Comparison of ENCODE assay signal across 24 cellular contexts in genomic region chr13:38520041-38520440, GRCh38.
DNase-seq lines count a peak whose midpoint lies in the region; ATAC-seq, FAIRE-seq and TF ChIP-seq lines count a peak whose summit lies in the region.
"Had no signal": no experiment of that assay in that cellular context is flagged by ENCODE, and none has a peak within 500 bp of the region (broad histone marks: within the 10 kb centered on the region; RNA-seq: fewer than 3 reads in every experiment).

No MANE protein-coding gene starts in this region.

- no peak for ATAC-seq in HG03175 (IDR thresholded peaks at IDR 0.05; ENCODE audit: unreplicated experiment)
- ATAC-seq: A549, GM12878 had no signal

- no peak for TF ChIP-seq POLR2A in H1 (IDR thresholded peaks at IDR 0.05; ENCODE audit: control extremely low read depth in 1 of 2, low read depth in 2 of 2, low read length in 2 of 2)

- H2AK5ac ChIP-seq in H1 (ENCODE audit: low read depth, low read length) (no peak overlapping the region), trophoblast cell (ENCODE audit: low read length) (no peak overlapping the region)

- no peak for TF ChIP-seq CTCF in H1 (IDR thresholded peaks at IDR 0.05; ENCODE audit: control extremely low read depth in 1 of 3, insufficient read depth in 1 of 3, low read depth in 1 of 3, low read length in 3 of 3)

- H3K4me1 ChIP-seq in HUES48 (ENCODE audit: control insufficient read depth, insufficient read depth, low read length) (peaks cover 24% of the 10 kb centered on the region), H1 (replicated peaks in 1 of 4; ENCODE audit: control insufficient read depth in 3 of 4, insufficient read depth in 4 of 4, low read length in 3 of 4) (peaks cover 9 to 20% (median 16%) of the 10 kb centered on the region in 4 experiments; a peak in 5 of 7 replicates), trophoblast cell (ENCODE audit: control insufficient read depth in 1 of 2, insufficient read depth in 2 of 2, low read length in 2 of 2) (peaks cover 0 to 3% of the 10 kb centered on the region in 2 experiments)
- H3K4me1 ChIP-seq: A549; BE2C; BLaER1 treated with 17β-estradiol and CSF1 and Interleukin-3, amounts not matched to agents 10 nM and 100 nM had no signal

- H2BK12ac ChIP-seq in H1 (ENCODE audit: low read depth, low read length) = peak overlapping the region; percentile 10; the same call in 1 of the 2 replicates
- H2BK12ac ChIP-seq in trophoblast cell (ENCODE audit: low read length) = no peak overlapping the region

- H2BK120ac ChIP-seq in H1 (replicated peaks; ENCODE audit: low read depth, low read length) (peak overlapping the region; percentile 67), trophoblast cell (ENCODE audit: insufficient read depth, low read length, poor library complexity) (no peak overlapping the region)

- H4K91ac ChIP-seq in H1 (replicated peaks; ENCODE audit: insufficient read length, low read length) (peak overlapping the region; percentile 49), trophoblast cell (ENCODE audit: low read depth, low read length) (no peak overlapping the region)

- no peak overlapping the region for H4K5ac ChIP-seq in H1 (ENCODE audit: insufficient read length, low read depth, low read length)

- 83% methylated on average over 5 of the region's 5 CpGs; no CpG with 5 or more reads in 1 of the 2 experiments for WGBS in H1 (ENCODE audit: extremely low coverage in 1 of 2, insufficient coverage in 1 of 2, insufficient read length in 1 of 2, insufficient replicate concordance in 2 of 2, low coverage in 1 of 2, low lambda C conversion rate in 2 of 2, missing lambda C conversion rate in 1 of 2), 2 experiments
- no CpG with 5 or more reads among the region's 5 CpGs for WGBS in trophoblast cell (ENCODE audit: extremely low coverage, insufficient coverage, insufficient read length)

- TF ChIP-seq RAD21 in H1 (IDR thresholded peaks at IDR 0.05 in 1 of 2, conservative IDR thresholded peaks at IDR 0.05 in 1 of 2; ENCODE audit: low read depth in 2 of 2, low read length in 2 of 2) = no peak

- H3K23me2 ChIP-seq in H1 (ENCODE audit: low read depth, low read length) = no peaks in the 10 kb centered on the region

- peak overlapping the region; percentile 48 to 58; a peak in 2 of 4 replicates for H3K4me2 ChIP-seq in H1 (ENCODE audit: insufficient read depth in 1 of 2, low read depth in 2 of 2, low read length in 2 of 2)
- no peak overlapping the region for H3K4me2 ChIP-seq in trophoblast cell (ENCODE audit: low read length)
- H3K4me2 ChIP-seq: A549; BLaER1 treated with 17β-estradiol and CSF1 and Interleukin-3, amounts not matched to agents 10 nM and 100 nM had no signal

- CTCF ChIA-PET in H1 (lab: Charles Lee; ENCODE audit: partially characterized antibody) = no interaction called here

- H3K79me1 ChIP-seq in H1 (ENCODE audit: low read depth, low read length) (no peaks in the 10 kb centered on the region), trophoblast cell (ENCODE audit: low read length) (no peaks in the 10 kb centered on the region)

- no peak overlapping the region for H3K4me3 ChIP-seq in HUES48 (ENCODE audit: low read depth, low read length)
- H3K4me3 ChIP-seq in H1 (ENCODE audit: extremely low read depth in 1 of 4, insufficient read depth in 2 of 4, low read depth in 3 of 4, low read length in 4 of 4) = peak overlapping the region in 1 of 4 experiments; percentile 30; a peak in 1 of 8 replicates
- no peak overlapping the region for H3K4me3 ChIP-seq in trophoblast cell (ENCODE audit: low read depth, low read length)
- H3K4me3 ChIP-seq: A549; BLaER1 treated with 17β-estradiol and CSF1 and Interleukin-3, amounts not matched to agents 10 nM and 100 nM; GM12878; GM23248; HAP-1 had no signal

- POLR2A ChIA-PET in H1 (lab: Charles Lee; ENCODE audit: partially characterized antibody) = no interaction called here

- H3K4ac ChIP-seq in H1 (replicated peaks; ENCODE audit: insufficient read length, low read depth, low read length) (no peak overlapping the region), trophoblast cell (ENCODE audit: low read depth, low read length) (no peak overlapping the region)

- no peak overlapping the region for H3K14ac ChIP-seq in H1 (ENCODE audit: insufficient read length)
- H3K14ac ChIP-seq in trophoblast cell (ENCODE audit: low read length) = no peak overlapping the region

- no peak for TF ChIP-seq EP300 in H1 (IDR thresholded peaks at IDR 0.05; ENCODE audit: borderline replicate concordance in 1 of 2, low read depth in 2 of 2, low read length in 2 of 2)

- H4K12ac ChIP-seq in trophoblast cell (ENCODE audit: low read depth, low read length) = no peak overlapping the region

- H2BK5ac ChIP-seq in H1 (ENCODE audit: low read depth, low read length) = 0 out of 2 replicates have a peak overlapping the region, but pooled peaks have one; percentile 18
- H2BK5ac ChIP-seq in trophoblast cell (ENCODE audit: low read depth, low read length, poor library complexity) = no peak overlapping the region

- no peak overlapping the region for H2BK15ac ChIP-seq in H1 (ENCODE audit: low read length)

- H3K27me3 ChIP-seq in HUES48 (ENCODE audit: control insufficient read depth, insufficient read depth, low read length) = no peaks in the 10 kb centered on the region
- no peaks in the 10 kb centered on the region for H3K27me3 ChIP-seq in H1 (replicated peaks in 1 of 4; ENCODE audit: control insufficient read depth in 3 of 4, extremely low read depth in 1 of 4, insufficient read depth in 3 of 4, low read length in 3 of 4)
- no peaks in the 10 kb centered on the region for H3K27me3 ChIP-seq in trophoblast cell (ENCODE audit: insufficient read depth, low read length)
- H3K27me3 ChIP-seq: BLaER1 treated with 17β-estradiol and CSF1 and Interleukin-3, amounts not matched to agents 10 nM and 100 nM had no signal

- H3K56ac ChIP-seq in H1 (replicated peaks; ENCODE audit: insufficient read length, low read depth, low read length) = no peak overlapping the region

- H3K36me3 ChIP-seq in HUES48 (ENCODE audit: control insufficient read depth, insufficient read depth, low read length) (no peaks in the 10 kb centered on the region), H1 (ENCODE audit: control insufficient read depth in 2 of 4, insufficient read depth in 4 of 4, low read length in 3 of 4) (no peaks in the 10 kb centered on the region), trophoblast cell (ENCODE audit: control insufficient read depth in 1 of 2, insufficient read depth in 2 of 2, low read length in 2 of 2) (no peaks in the 10 kb centered on the region)
- H3K36me3 ChIP-seq: BE2C; BLaER1 treated with 17β-estradiol and CSF1 and Interleukin-3, amounts not matched to agents 10 nM and 100 nM; HAP-1 had no signal

- no peak for DNase-seq in H1 (ENCODE audit: low read depth in 1 of 2, low spot score in 2 of 2)
- peak; percentile 7 to 57 for DNase-seq in trophoblast cell
- no peak for DNase-seq in OCI-M2 (lab: John Stamatoyannopoulos, UW; ENCODE audit: unreplicated experiment)
- DNase-seq in NCI-H345 (lab: John Stamatoyannopoulos, UW) = no peak
- DNase-seq: 8988T; ACHN; AML-193; BE2C; CD4-positive, alpha-beta T cell; CD8-positive, alpha-beta memory T cell; DMS 273 treated with DMSO at 0.1 percent for 48 hours; DMS79; EL; GDM1; GM23248; HFFc6 had no signal

- H3K9ac ChIP-seq in HUES48 (ENCODE audit: low read depth, low read length) (no peak overlapping the region), H1 (replicated peaks in 1 of 4; ENCODE audit: extremely low read depth in 1 of 4, low read depth in 3 of 4, low read length in 3 of 4) (no peak overlapping the region), trophoblast cell (ENCODE audit: low read length) (no peak overlapping the region)
- H3K9ac ChIP-seq: BLaER1 treated with 17β-estradiol and CSF1 and Interleukin-3, amounts not matched to agents 10 nM and 100 nM; GM23248 had no signal

- H3K23ac ChIP-seq in H1 (ENCODE audit: insufficient read length) = no peak overlapping the region
- H3K23ac ChIP-seq in trophoblast cell (ENCODE audit: low read length) = no peak overlapping the region

- H4K8ac ChIP-seq in H1 (ENCODE audit: extremely low read depth, insufficient read depth, low read length) (no peak overlapping the region), trophoblast cell (ENCODE audit: low read depth, low read length) (no peak overlapping the region)

- H3K9me3 ChIP-seq in HUES48 (ENCODE audit: control insufficient read depth, insufficient read depth, low read length) (no peaks in the 10 kb centered on the region), H1 (ENCODE audit: insufficient read depth in 2 of 2, low read depth in 1 of 2, low read length in 1 of 2) (no peaks in the 10 kb centered on the region), trophoblast cell (ENCODE audit: insufficient read depth, low read depth, low read length) (no peaks in the 10 kb centered on the region)
- H3K9me3 ChIP-seq: A549, BE2C, HAP-1 had no signal

- no peaks in the 10 kb centered on the region for H4K20me1 ChIP-seq in H1 (replicated peaks in 1 of 2; ENCODE audit: control insufficient read depth in 1 of 2, insufficient read depth in 2 of 2, low read length in 2 of 2)
- H4K20me1 ChIP-seq: BLaER1 treated with 17β-estradiol and CSF1 and Interleukin-3, amounts not matched to agents 10 nM and 100 nM had no signal

- H2AFZ ChIP-seq in H1 (ENCODE audit: low read length) (peak overlapping the region; percentile 23; the same call in 1 of the 2 replicates), trophoblast cell (ENCODE audit: insufficient read depth, low read length, poor library complexity) (no peak overlapping the region)
- H2AFZ ChIP-seq: GM23248 had no signal

- no peaks in the 10 kb centered on the region for H3K79me2 ChIP-seq in H1 (ENCODE audit: control insufficient read depth in 1 of 2, insufficient read depth in 2 of 2, low read length in 2 of 2)
- no peaks in the 10 kb centered on the region for H3K79me2 ChIP-seq in trophoblast cell (ENCODE audit: control insufficient read depth, insufficient read depth, low read length, poor library complexity)

- no peak for FAIRE-seq in H1 (lab: Jason Lieb, UNC)
- FAIRE-seq: A549, D721Med, GM12878, GM19239 had no signal

- no peak overlapping the region for H2BK20ac ChIP-seq in H1 (ENCODE audit: low read length)

- H3K27ac ChIP-seq in HUES48 (ENCODE audit: low read depth, low read length) (peak overlapping the region; percentile 86), H1 (ENCODE audit: low read depth, low read length) (peak overlapping the region; percentile 21; the same call in 1 of the 2 replicates), trophoblast cell (ENCODE audit: low read depth, low read length) (no peak overlapping the region)
- H3K27ac ChIP-seq: A549; BLaER1 treated with 17β-estradiol and CSF1 and Interleukin-3, amounts not matched to agents 10 nM and 100 nM; GM23248 had no signal

- H3K18ac ChIP-seq in H1 (ENCODE audit: extremely low read depth, low read length) (0 out of 2 replicates have a peak overlapping the region, but pooled peaks have one; percentile 4), trophoblast cell (ENCODE audit: low read length) (no peak overlapping the region)

TF ChIP-seq in H1, 55 proteins besides CTCF, POLR2A, EP300 and RAD21 (continues in another document):
- TF ChIP-seq MAFK (IDR thresholded peaks at IDR 0.05; ENCODE audit: low read depth, low read length) (no peak), NANOG (IDR thresholded peaks at IDR 0.05; ENCODE audit: insufficient read depth, low read depth, low read length, poor library complexity, severe bottlenecking) (no peak)

Comparison
In these comparisons a context has a peak if more than half of its experiments do, and no peak if none do; other contexts are left out.
1. DNase-seq: peak in trophoblast cell (2 of 2); none in H1 (0 of 2), OCI-M2 (single experiment) and NCI-H345 (single experiment).